9 cellular contexts compared by ENCODE assay signal in the genomic region with DNA sequence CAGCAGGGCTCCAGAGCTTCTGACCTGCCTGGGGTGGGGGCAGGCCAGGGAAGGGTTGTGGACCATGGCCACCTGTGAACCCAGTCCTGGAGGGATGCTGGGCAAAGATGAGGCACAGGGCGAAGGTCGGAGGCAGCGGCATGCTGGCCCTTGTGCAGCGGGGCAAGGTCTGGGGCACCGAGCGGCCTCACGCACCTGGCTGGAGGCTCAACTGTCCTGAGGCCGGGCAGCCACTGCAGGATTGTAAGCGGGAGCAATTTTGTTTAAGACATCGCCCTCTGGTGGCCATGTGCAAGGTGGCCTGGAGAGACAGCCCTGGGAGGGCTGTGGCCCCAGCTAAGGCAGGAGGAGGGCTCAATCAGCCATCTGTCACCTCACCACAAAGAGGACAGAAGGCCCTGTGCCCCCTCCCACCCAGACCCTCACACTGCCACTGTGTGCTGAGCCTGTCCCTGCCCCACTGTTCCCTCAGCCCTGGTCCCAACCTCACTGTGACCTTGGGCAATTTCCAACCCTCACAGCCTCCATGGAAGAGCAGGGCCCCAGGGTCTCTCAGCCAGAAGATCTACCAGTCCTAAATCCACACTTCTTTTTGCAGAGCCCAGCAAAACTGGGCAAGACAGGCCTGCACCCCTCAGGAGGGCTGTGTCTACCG. TPM values are rescaled to one million over a fixed set of nuclear protein-coding genes. Genes with fewer than 3 reads are reported as not detected.
DNase-seq lines count a peak whose midpoint lies in the region; ATAC-seq, FAIRE-seq and TF ChIP-seq lines count a peak whose summit lies in the region.
"Had no signal": no experiment of that assay in that cellular context is flagged by ENCODE, and none has a peak within 500 bp of the region (broad histone marks: within the 10 kb centered on the region; RNA-seq: fewer than 3 reads in every experiment).

No MANE protein-coding gene starts in this region.

- H3K27me3 ChIP-seq in DOHH2 (ENCODE audit: control insufficient read depth, low read length) (peaks cover 16% of the 10 kb centered on the region), bronchial epithelial cell (ENCODE audit: control insufficient read depth, insufficient read depth, low read length) (peaks cover 3% of the 10 kb centered on the region)

- no peaks in the 10 kb centered on the region for H3K36me3 Mint-ChIP-seq in activated B cell treated with CpG ODN at 0.5 μM for 24 hours (ENCODE audit: low read depth)

- ATAC-seq in HG02852 (IDR thresholded peaks at IDR 0.05; ENCODE audit: unreplicated experiment) (peak; percentile 70), activated B cell treated with CpG ODN at 0.5 μM for 24 hours (ENCODE audit: low read depth) (peak; percentile 46)

- H3K9ac ChIP-seq in kidney (ENCODE audit: low read length in 2 of 2), result no peak overlapping the region

- H3K27me3 Mint-ChIP-seq in activated B cell treated with CpG ODN at 0.5 μM for 24 hours, result peaks cover 3% of the 10 kb centered on the region

- CTCF ChIA-PET in activated B cell treated with CpG ODN at 0.5 μM for 24 hours (lab: Charles Lee), result interaction anchor here (0.7 to 3.5 kb wide), 6 partner anchors 31 to 1022 kb away, joined by 3 to 22 read pairs (median 6); no protein-coding TSS in a partner anchor

- peaks cover 14% of the 10 kb centered on the region for H3K4me1 Mint-ChIP-seq in activated B cell treated with CpG ODN at 0.5 μM for 24 hours

- no peak overlapping the region for H3K4me3 Mint-ChIP-seq in activated B cell treated with CpG ODN at 0.5 μM for 24 hours

- H3K4me2 ChIP-seq in DOHH2 (ENCODE audit: low read length), result no peak overlapping the region

- H3K36me3 ChIP-seq in DOHH2 (ENCODE audit: control insufficient read depth, low read length) (no peaks in the 10 kb centered on the region), bronchial epithelial cell (ENCODE audit: control insufficient read depth, insufficient read depth, low read length) (no peaks in the 10 kb centered on the region), kidney (ENCODE audit: control insufficient read depth in 1 of 2, insufficient read depth in 2 of 2, low read length in 2 of 2) (no peaks in the 10 kb centered on the region)

- no peaks in the 10 kb centered on the region for H3F3A ChIP-seq in DOHH2 (ENCODE audit: control insufficient read depth, insufficient read depth)

- H3K4me1 ChIP-seq in DOHH2 (ENCODE audit: control insufficient read depth, low read length) (peaks cover 4% of the 10 kb centered on the region), kidney (ENCODE audit: control insufficient read depth in 1 of 2, insufficient read depth in 1 of 2, low read depth in 1 of 2, low read length in 2 of 2) (peaks cover 0 to 6% of the 10 kb centered on the region in 2 donors)

- intact Hi-C loops in activated B cell treated with CpG ODN at 0.5 μM for 24 hours (cut with micrococcal nuclease) (loop anchor here (1.0 kb wide), 2 partner anchors 792 to 865 kb away; no protein-coding TSS in a partner anchor), kidney (cut with DNase I) (no loop called here)

- H3K79me2 ChIP-seq in DOHH2 (ENCODE audit: control insufficient read depth, low read length), result no peaks in the 10 kb centered on the region

- H3K4me3 ChIP-seq in DOHH2 (ENCODE audit: low read length) (no peak overlapping the region), bronchial epithelial cell (ENCODE audit: low read depth, low read length) (no peak overlapping the region), kidney (ENCODE audit: low read length in 2 of 2) (no peak overlapping the region)

- POLR2A ChIA-PET in activated B cell treated with CpG ODN at 0.5 μM for 24 hours (lab: Charles Lee), result interaction anchor here (1.0 kb wide), 1 partner anchor 562 kb away, joined by 4 read pairs; a partner anchor contains a TSS

- H3K9me3 Mint-ChIP-seq in activated B cell treated with CpG ODN at 0.5 μM for 24 hours, result no peaks in the 10 kb centered on the region

- H3K9me3 ChIP-seq in DOHH2 (ENCODE audit: control insufficient read depth, insufficient read depth, low read length), result no peaks in the 10 kb centered on the region
- H3K9me3 ChIP-seq in kidney (ENCODE audit: control insufficient read depth in 1 of 2, low read length in 2 of 2), result no peaks in the 10 kb centered on the region

- H4K20me1 ChIP-seq in DOHH2 (ENCODE audit: control insufficient read depth, insufficient read depth, low read depth, low read length), result no peaks in the 10 kb centered on the region; the same call in 1 of the 2 replicates

- FAIRE-seq in bronchial epithelial cell (lab: Jason Lieb, UNC), result no peak
- FAIRE-seq in kidney (lab: Jason Lieb, UNC), result no peak
- FAIRE-seq: endometrium had no signal

- TF ChIP-seq CTCF in DOHH2 (IDR thresholded peaks at IDR 0.05; ENCODE audit: low read depth, low read length, poor library complexity, severe bottlenecking), result peak; percentile 88
- no peak for TF ChIP-seq CTCF in activated B cell treated with CpG ODN at 0.5 μM for 24 hours (IDR thresholded peaks at IDR 0.05)
- peak; percentile 95 for TF ChIP-seq CTCF in bronchial epithelial cell (IDR thresholded peaks at IDR 0.05; ENCODE audit: insufficient read depth, low read length, severe bottlenecking)
- peak; percentile 77 for TF ChIP-seq CTCF in kidney (IDR thresholded peaks at IDR 0.05; ENCODE audit: borderline replicate concordance, extremely low read depth, insufficient read depth)

- H3K27ac Mint-ChIP-seq in activated B cell treated with CpG ODN at 0.5 μM for 24 hours, result no peak overlapping the region

- H3K9me2 ChIP-seq in DOHH2 (replicated peaks; ENCODE audit: control insufficient read depth, low read length), result no peaks in the 10 kb centered on the region

- H3K27ac ChIP-seq in DOHH2 (ENCODE audit: low read depth, low read length) (no peak overlapping the region), kidney (ENCODE audit: low read depth in 2 of 2, low read length in 2 of 2) (no peak overlapping the region)

- DNase-seq in NCI-H2196 treated with DMSO at 0.1 percent for 48 hours (lab: John Stamatoyannopoulos, UW; ENCODE audit: unreplicated experiment) (peak; percentile 77), activated B cell treated with CpG ODN at 0.5 μM for 24 hours (peak; percentile 51), bronchial epithelial cell (ENCODE audit: low read depth) (peak; percentile 43), kidney (peak; percentile 79), OCI-M2 (lab: John Stamatoyannopoulos, UW; ENCODE audit: unreplicated experiment) (no peak)
- peak; percentile 60 for DNase-seq in stimulated activated CD4-positive, alpha-beta T cell treated with anti-CD3 and anti-CD28 coated beads, Interleukin-1b, Interleukin-23, amount 100 ng/mL, for 48 hours

RNA-seq across cellular contexts. Expression of a gene that starts 46.3 kb away (rescaled TPM):
- 17.5 and 18.3 TPM in 2 replicates for total RNA-seq in activated B cell treated with CpG ODN at 0.5 μM for 24 hours
- 27.5 and 38.4 TPM in 2 replicates for total RNA-seq in bronchial epithelial cell
- total RNA-seq in kidney, result 36.4 TPM
- 35.4 TPM for polyA plus RNA-seq in kidney (ENCODE audit: insufficient read depth, low read depth, low replicate concordance)

RNA-seq across cellular contexts. Expression of a gene that starts 53.9 kb away (rescaled TPM):
- total RNA-seq in activated B cell treated with CpG ODN at 0.5 μM for 24 hours (44.4 and 45.6 TPM in 2 replicates), bronchial epithelial cell (8.3 and 16.6 TPM in 2 replicates), kidney (8.8 TPM)
- 3.3 TPM for polyA plus RNA-seq in kidney (ENCODE audit: insufficient read depth, low read depth, low replicate concordance)
